ENCODE assay signal across 12 cellular contexts in genomic region chr1:8903410-8903809, GRCh38. TPM values are rescaled to one million over a fixed set of nuclear protein-coding genes. Genes with fewer than 3 reads are reported as not detected.
A peak's percentile ranks its signal among the peaks of the same experiment; 100 is the strongest.
DNase-seq lines count a peak whose midpoint lies in the region; ATAC-seq and TF ChIP-seq lines count a peak whose summit lies in the region.
"Had no signal": no experiment of that assay in that cellular context is flagged by ENCODE, and none has a peak within 500 bp of the region (broad histone marks: within the 10 kb centered on the region; RNA-seq: fewer than 3 reads in every experiment).

No MANE protein-coding gene starts in this region.

- H3K9me3 Mint-ChIP-seq in HFFc6: peaks cover 4% of the 10 kb centered on the region; the same call in 1 of the 2 replicates
- H3K9me3 Mint-ChIP-seq in activated naive CD8-positive, alpha-beta T cell (ENCODE audit: low read depth): no peaks in the 10 kb centered on the region

- H3K4me3 Mint-ChIP-seq in HFFc6: peak overlapping the region; percentile 69
- no peak overlapping the region for H3K4me3 Mint-ChIP-seq in activated naive CD8-positive, alpha-beta T cell

- H3K27ac ChIP-seq in 22Rv1: peak overlapping the region; percentile 27

- TF ChIP-seq CTCF in 22Rv1 (IDR thresholded peaks at IDR 0.05) (no peak), HFFc6 (IDR thresholded peaks at IDR 0.05) (peak; percentile 23; the same call in 1 of the 2 replicates)

- no peaks in the 10 kb centered on the region for H3K27me3 Mint-ChIP-seq in HFFc6 (ENCODE audit: insufficient read depth)
- no peaks in the 10 kb centered on the region for H3K27me3 Mint-ChIP-seq in activated naive CD8-positive, alpha-beta T cell

- DNase-seq in HFFc6 (peak; percentile 59), iris pigment epithelial cell (ENCODE audit: low read depth) (peak; percentile 86), NAMALWA (ENCODE audit: low spot score) (no peak), T1000 (lab: John Stamatoyannopoulos, UW) (no peak)
- DNase-seq: activated gamma-delta T cell, NCI-H1105 treated with DMSO at 0.1 percent for 48 hours had no signal

- peaks cover 4% of the 10 kb centered on the region; the same call in 1 of the 2 replicates for H3K36me3 Mint-ChIP-seq in HFFc6 (ENCODE audit: low read depth)
- peaks cover 13% of the 10 kb centered on the region for H3K36me3 Mint-ChIP-seq in activated naive CD8-positive, alpha-beta T cell

- H3K4me1 Mint-ChIP-seq in HFFc6 (ENCODE audit: low read depth): peaks cover 58% of the 10 kb centered on the region
- peaks cover 76% of the 10 kb centered on the region for H3K4me1 Mint-ChIP-seq in activated naive CD8-positive, alpha-beta T cell (ENCODE audit: low read depth)

- ATAC-seq in GM18519 (IDR thresholded peaks at IDR 0.05; ENCODE audit: low FRiP score, unreplicated experiment) (no peak), HG02571 (IDR thresholded peaks at IDR 0.05; ENCODE audit: unreplicated experiment) (no peak)

- H3K27ac Mint-ChIP-seq in HFFc6: peak overlapping the region; percentile 88
- H3K27ac Mint-ChIP-seq in activated naive CD8-positive, alpha-beta T cell: peak overlapping the region; percentile 90

RNA-seq across cellular contexts. Expression of gene ENO1, which starts 24.9 kb away (rescaled TPM):
- total RNA-seq in HFFc6 (2021; fragmentation: NEBNext Ultra II Directional; extraction: Animal tissue kit (Norgen Biotek cat#: 25700)): 1,000 to 10,000 TPM; 1,376 to 1,744 (median 1,709) TPM

RNA-seq across cellular contexts. Expression of gene CA6, which starts 42.3 kb away (rescaled TPM):
- total RNA-seq in HFFc6 (2021; fragmentation: NEBNext Ultra II Directional; extraction: Animal tissue kit (Norgen Biotek cat#: 25700)): not detected
- total RNA-seq: myocyte, SJSA1 had no signal

Comparison
In these comparisons a context has a peak if more than half of its experiments do, and no peak if none do; other contexts are left out.
1. DNase-seq: peak in HFFc6 (single experiment) and iris pigment epithelial cell (single experiment); none in NAMALWA (single experiment) and T1000 (single experiment).